ENCODE assay signal across 9 cellular contexts in the genomic region with DNA sequence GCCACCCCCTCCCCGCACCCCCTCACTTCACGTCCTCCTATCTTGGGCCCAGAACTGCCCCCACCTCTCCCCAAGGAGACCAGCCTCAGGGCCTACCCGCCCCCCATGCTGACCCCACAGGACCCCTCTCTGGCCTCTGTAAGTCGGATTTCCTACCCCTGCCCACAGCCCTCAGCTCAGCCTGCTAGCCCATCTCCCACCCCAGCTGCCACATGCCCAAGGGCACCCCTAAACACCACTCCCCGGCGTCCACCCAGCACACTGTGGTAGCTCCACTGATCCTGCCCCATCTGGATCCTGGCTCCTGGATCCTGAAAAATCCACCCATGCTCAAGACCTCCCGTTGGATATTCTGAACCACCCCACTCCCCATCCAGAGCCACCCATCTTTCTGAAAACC. TPM values are rescaled to one million over a fixed set of nuclear protein-coding genes. Genes with fewer than 3 reads are reported as not detected.
DNase-seq lines count a peak whose midpoint lies in the region; ATAC-seq and TF ChIP-seq lines count a peak whose summit lies in the region.
"Had no signal": no experiment of that assay in that cellular context is flagged by ENCODE, and none has a peak within 500 bp of the region (broad histone marks: within the 10 kb centered on the region; RNA-seq: fewer than 3 reads in every experiment).

No MANE protein-coding gene starts in this region.

- DNase-seq in activated CD8-positive, alpha-beta memory T cell treated with anti-CD3 and anti-CD28 coated beads, Interleukin-2, amount 10 ng/mL, durations not matched to agents 7 days and 5 days = no peak
- DNase-seq in activated CD8-positive, alpha-beta memory T cell treated with anti-CD3 and anti-CD28 coated beads, Interleukin-2, amount 50 U/mL, for 48 hours = no peak
- DNase-seq in kidney epithelial cell (ENCODE audit: low read depth) (no peak), testis (no peak)
- DNase-seq: NCI-H748 treated with DMSO at 0.1 percent for 48 hours had no signal

- intact Hi-C loops in testis (cut with DNase I; ENCODE audit: low total_unique reads) = no loop called here

- CTCF ChIA-PET in activated CD8-positive, alpha-beta memory T cell treated with anti-CD3 and anti-CD28 coated beads, Interleukin-2, amount 10 ng/mL, durations not matched to agents 7 days and 5 days (lab: Charles Lee) = interaction anchor here (1.9 kb wide), 1 partner anchor 38 kb away, joined by 5 read pairs; no protein-coding TSS in a partner anchor

- H3K4me1 ChIP-seq in testis = peaks cover 12% of the 10 kb centered on the region

- WGBS in testis, 2 donors = 23 to 32% methylated on average over 4 to 7 of the region's 7 CpGs

- H3K27ac ChIP-seq in testis = no peak overlapping the region

- TF ChIP-seq POLR2A in testis (IDR thresholded peaks at IDR 0.05) = no peak

- no peaks in the 10 kb centered on the region for H3K36me3 Mint-ChIP-seq in activated CD8-positive, alpha-beta memory T cell treated with anti-CD3 and anti-CD28 coated beads, Interleukin-2, amount 10 ng/mL, durations not matched to agents 7 days and 5 days
- H3K36me3 Mint-ChIP-seq in activated naive CD8-positive, alpha-beta T cell = no peaks in the 10 kb centered on the region

- H3K27ac Mint-ChIP-seq in activated CD8-positive, alpha-beta memory T cell treated with anti-CD3 and anti-CD28 coated beads, Interleukin-2, amount 10 ng/mL, durations not matched to agents 7 days and 5 days = no peak overlapping the region
- no peak overlapping the region for H3K27ac Mint-ChIP-seq in activated naive CD8-positive, alpha-beta T cell

- H3K27me3 ChIP-seq in kidney epithelial cell (ENCODE audit: control insufficient read depth, insufficient read depth, low read length) (peaks cover 2% of the 10 kb centered on the region), testis (no peaks in the 10 kb centered on the region)

- ATAC-seq in activated CD8-positive, alpha-beta memory T cell treated with anti-CD3 and anti-CD28 coated beads, Interleukin-2, amount 10 ng/mL, durations not matched to agents 7 days and 5 days = no peak
- ATAC-seq in GM21390 (IDR thresholded peaks at IDR 0.05; ENCODE audit: unreplicated experiment) (no peak), HG03565 (IDR thresholded peaks at IDR 0.05; ENCODE audit: unreplicated experiment) (no peak), HG02973 (IDR thresholded peaks at IDR 0.05; ENCODE audit: unreplicated experiment) (no peak)

- peaks cover 13% of the 10 kb centered on the region for H3K4me1 Mint-ChIP-seq in activated CD8-positive, alpha-beta memory T cell treated with anti-CD3 and anti-CD28 coated beads, Interleukin-2, amount 10 ng/mL, durations not matched to agents 7 days and 5 days
- peaks cover 14% of the 10 kb centered on the region for H3K4me1 Mint-ChIP-seq in activated naive CD8-positive, alpha-beta T cell (ENCODE audit: low read depth)

- H3K4me3 Mint-ChIP-seq in activated CD8-positive, alpha-beta memory T cell treated with anti-CD3 and anti-CD28 coated beads, Interleukin-2, amount 10 ng/mL, durations not matched to agents 7 days and 5 days = peak overlapping the region; percentile 45
- peak overlapping the region; percentile 83 for H3K4me3 Mint-ChIP-seq in activated naive CD8-positive, alpha-beta T cell

- H3K27me3 Mint-ChIP-seq in activated CD8-positive, alpha-beta memory T cell treated with anti-CD3 and anti-CD28 coated beads, Interleukin-2, amount 10 ng/mL, durations not matched to agents 7 days and 5 days = peaks cover 14% of the 10 kb centered on the region
- no peaks in the 10 kb centered on the region for H3K27me3 Mint-ChIP-seq in activated naive CD8-positive, alpha-beta T cell

- TF ChIP-seq CTCF in kidney epithelial cell (IDR thresholded peaks at IDR 0.05; ENCODE audit: insufficient read depth, low read length, poor library complexity, severe bottlenecking) (no peak), testis (IDR thresholded peaks at IDR 0.05) (no peak)

- no peaks in the 10 kb centered on the region for H3K9me3 Mint-ChIP-seq in activated CD8-positive, alpha-beta memory T cell treated with anti-CD3 and anti-CD28 coated beads, Interleukin-2, amount 10 ng/mL, durations not matched to agents 7 days and 5 days (ENCODE audit: low read depth)
- H3K9me3 Mint-ChIP-seq in activated naive CD8-positive, alpha-beta T cell (ENCODE audit: low read depth) = no peaks in the 10 kb centered on the region

- no peaks in the 10 kb centered on the region for H3K9me3 ChIP-seq in testis

- H3K36me3 ChIP-seq in kidney epithelial cell (ENCODE audit: control insufficient read depth, insufficient read depth, low read length) (no peaks in the 10 kb centered on the region), testis (ENCODE audit: low read depth, missing control alignments) (no peaks in the 10 kb centered on the region)

- peak overlapping the region; percentile 74 for H3K4me3 ChIP-seq in kidney epithelial cell (ENCODE audit: low read depth, low read length)
- peak overlapping the region; percentile 60 to 69 for H3K4me3 ChIP-seq in testis

RNA-seq across cellular contexts. Expression of a gene that starts 0.8 kb away (rescaled TPM):
- total RNA-seq in activated CD8-positive, alpha-beta memory T cell treated with anti-CD3 and anti-CD28 coated beads, Interleukin-2, amount 10 ng/mL, durations not matched to agents 7 days and 5 days = 1 to 10 TPM; 6.0 to 6.1 TPM
- total RNA-seq in kidney epithelial cell (9.9 and 16.4 TPM in 2 replicates), testis (10 to 100 TPM; 45.8 to 68.9 TPM)
- polyA plus RNA-seq in testis (ENCODE audit: insufficient read depth, low read depth, low replicate concordance) = 69.3 TPM

RNA-seq across cellular contexts. Expression of a gene that starts 43.4 kb away (rescaled TPM):
- under 1 TPM in 1 of 2 experiments, not detected in 1; 0.06 TPM for total RNA-seq in activated CD8-positive, alpha-beta memory T cell treated with anti-CD3 and anti-CD28 coated beads, Interleukin-2, amount 10 ng/mL, durations not matched to agents 7 days and 5 days
- total RNA-seq in kidney epithelial cell = 1.0 and 1.2 TPM in 2 replicates
- total RNA-seq in testis = 1 to 10 TPM; 2.9 to 3.3 TPM
- 0.50 TPM for polyA plus RNA-seq in testis (ENCODE audit: insufficient read depth, low read depth, low replicate concordance)

RNA-seq across cellular contexts. Expression of a gene that starts 57.5 kb away (rescaled TPM):
- not detected for total RNA-seq in activated CD8-positive, alpha-beta memory T cell treated with anti-CD3 and anti-CD28 coated beads, Interleukin-2, amount 10 ng/mL, durations not matched to agents 7 days and 5 days
- total RNA-seq in kidney epithelial cell = 11.6 and 15.1 TPM in 2 replicates
- 1 to 10 TPM in 1 of 2 donors, under 1 TPM in 1; 0.79 to 1.4 TPM for total RNA-seq in testis
- 0.92 TPM for polyA plus RNA-seq in testis (ENCODE audit: insufficient read depth, low read depth, low replicate concordance)
